9 cellular contexts compared by ENCODE assay signal in genomic region chr10:17001961-17002749, GRCh38.
DNase-seq lines count a peak whose midpoint lies in the region; ATAC-seq, FAIRE-seq and TF ChIP-seq lines count a peak whose summit lies in the region.
"Had no signal": no experiment of that assay in that cellular context is flagged by ENCODE, and none has a peak within 500 bp of the region (broad histone marks: within the 10 kb centered on the region; RNA-seq: fewer than 3 reads in every experiment).

No MANE protein-coding gene starts in this region.

- peak overlapping the region; percentile 91 for H3K27ac Mint-ChIP-seq in activated CD4-positive, alpha-beta T cell treated with anti-CD3 and anti-CD28 coated beads for 36 hours
- H3K27ac Mint-ChIP-seq in astrocyte (ENCODE audit: unreplicated experiment): peak overlapping the region; percentile 100
- no peak overlapping the region for H3K27ac Mint-ChIP-seq in memory B cell

- peaks cover 64% of the 10 kb centered on the region for H3K4me1 Mint-ChIP-seq in activated CD4-positive, alpha-beta T cell treated with anti-CD3 and anti-CD28 coated beads for 36 hours
- peaks cover 55% of the 10 kb centered on the region for H3K4me1 Mint-ChIP-seq in astrocyte (ENCODE audit: low read depth, unreplicated experiment)
- H3K4me1 Mint-ChIP-seq in memory B cell: no peaks in the 10 kb centered on the region

- POLR2A ChIA-PET in activated CD4-positive, alpha-beta T cell treated with anti-CD3 and anti-CD28 coated beads for 36 hours (lab: Charles Lee): interaction anchor here (0.5 to 2.2 kb wide), 7 partner anchors 19 to 235 kb away, joined by 3 to 13 read pairs (median 3); no protein-coding TSS in a partner anchor

- no peak overlapping the region for H2AFZ ChIP-seq in astrocyte (ENCODE audit: low read depth, low read length)

- no peak for TF ChIP-seq CTCF in astrocyte (IDR thresholded peaks at IDR 0.05; ENCODE audit: insufficient read depth, low read depth, low read length)
- TF ChIP-seq CTCF in D721Med (IDR thresholded peaks at IDR 0.05; ENCODE audit: insufficient read depth, missing control alignments): no peak

- no peaks in the 10 kb centered on the region for H3K79me2 ChIP-seq in astrocyte (ENCODE audit: insufficient read depth, low read length)

- ATAC-seq in activated CD4-positive, alpha-beta T cell treated with anti-CD3 and anti-CD28 coated beads for 36 hours: peak; percentile 62
- ATAC-seq in HG03378 (IDR thresholded peaks at IDR 0.05; ENCODE audit: unreplicated experiment): peak; percentile 73
- ATAC-seq in memory B cell (ENCODE audit: low read depth): peak; percentile 27

- FAIRE-seq in astrocyte (lab: Jason Lieb, UNC) (peak; percentile 91), D721Med (lab: Jason Lieb, UNC) (no peak)

- H3K36me3 ChIP-seq in astrocyte (ENCODE audit: insufficient read depth, low read length): no peaks in the 10 kb centered on the region

- H4K20me1 ChIP-seq in astrocyte (ENCODE audit: insufficient read depth, low read length): no peaks in the 10 kb centered on the region

- CTCF ChIA-PET in activated CD4-positive, alpha-beta T cell treated with anti-CD3 and anti-CD28 coated beads for 36 hours (lab: Charles Lee): interaction anchor here (0.7 to 1.8 kb wide), 4 partner anchors 19 to 25 kb away, joined by 3 to 6 read pairs (median 4); no protein-coding TSS in a partner anchor

- H3K9ac ChIP-seq in astrocyte (ENCODE audit: low read length): peak overlapping the region; percentile 80

- peak overlapping the region; percentile 24 for H3K4me3 Mint-ChIP-seq in activated CD4-positive, alpha-beta T cell treated with anti-CD3 and anti-CD28 coated beads for 36 hours
- H3K4me3 Mint-ChIP-seq in astrocyte (ENCODE audit: unreplicated experiment): no peak overlapping the region
- no peak overlapping the region for H3K4me3 Mint-ChIP-seq in memory B cell

- H3K27me3 ChIP-seq in astrocyte (ENCODE audit: insufficient read depth, low read length): no peaks in the 10 kb centered on the region

- intact Hi-C loops in activated CD4-positive, alpha-beta T cell treated with anti-CD3 and anti-CD28 coated beads for 36 hours (cut with DNase I, micrococcal nuclease): loop anchor here (1.0 to 2.0 kb wide), 4 partner anchors 21 to 226 kb away; partner anchors contain the start of gene VIM (in 1 of the 2)
- intact Hi-C loops in posterior cingulate gyrus (cut with DNase I): no loop called here

- H3K4me1 ChIP-seq in astrocyte (ENCODE audit: insufficient read depth, low read length): peaks cover 51% of the 10 kb centered on the region

- DNase-seq in activated CD4-positive, alpha-beta T cell treated with anti-CD3 and anti-CD28 coated beads for 36 hours: peak; percentile 34
- DNase-seq in activated CD4-positive, alpha-beta T cell treated with anti-CD3 and anti-CD28 coated beads, Interleukin-2, amount 50 U/mL, for 4 hours: no peak
- DNase-seq in astrocyte (ENCODE audit: low read depth): peak; percentile 98
- no peak for DNase-seq in memory B cell (ENCODE audit: low spot score in 2 of 2)
- DNase-seq in posterior cingulate gyrus: no peak
- no peak for DNase-seq in HPDE6-E6E7 (ENCODE audit: extremely low spot score)
- DNase-seq in D721Med (ENCODE audit: insufficient read length, low spot score): no peak

- H3K9me3 Mint-ChIP-seq in activated CD4-positive, alpha-beta T cell treated with anti-CD3 and anti-CD28 coated beads for 36 hours (ENCODE audit: low read depth): peaks cover 2% of the 10 kb centered on the region
- H3K9me3 Mint-ChIP-seq in astrocyte (ENCODE audit: unreplicated experiment) (peaks cover 18% of the 10 kb centered on the region), memory B cell (peaks cover 5% of the 10 kb centered on the region)

- peak overlapping the region; percentile 92 for H3K27ac ChIP-seq in astrocyte (ENCODE audit: low read depth, low read length)
- H3K27ac ChIP-seq: C4-2B had no signal

- H3K36me3 Mint-ChIP-seq in activated CD4-positive, alpha-beta T cell treated with anti-CD3 and anti-CD28 coated beads for 36 hours (ENCODE audit: low read depth): no peaks in the 10 kb centered on the region
- peaks cover 4% of the 10 kb centered on the region for H3K36me3 Mint-ChIP-seq in astrocyte (ENCODE audit: low read depth, unreplicated experiment)
- H3K36me3 Mint-ChIP-seq in memory B cell: no peaks in the 10 kb centered on the region

- no peak overlapping the region for H3K4me3 ChIP-seq in astrocyte (ENCODE audit: insufficient read depth, low read depth, low read length)

- H3K4me2 ChIP-seq in astrocyte (ENCODE audit: low read length): peak overlapping the region; percentile 61

- no peaks in the 10 kb centered on the region for H3K9me3 ChIP-seq in astrocyte (ENCODE audit: insufficient read depth, low read depth, low read length)

- peaks cover 12% of the 10 kb centered on the region for H3K27me3 Mint-ChIP-seq in activated CD4-positive, alpha-beta T cell treated with anti-CD3 and anti-CD28 coated beads for 36 hours
- H3K27me3 Mint-ChIP-seq in astrocyte (ENCODE audit: low read depth, unreplicated experiment): no peaks in the 10 kb centered on the region
- H3K27me3 Mint-ChIP-seq in memory B cell: peaks cover 11% of the 10 kb centered on the region

Comparison
In these comparisons a context has a peak if more than half of its experiments do, and no peak if none do; other contexts are left out.
1. DNase-seq: peak in activated CD4-positive, alpha-beta T cell treated with anti-CD3 and anti-CD28 coated beads for 36 hours (single experiment) and astrocyte (single experiment); none in activated CD4-positive, alpha-beta T cell treated with anti-CD3 and anti-CD28 coated beads, Interleukin-2, amount 50 U/mL, for 4 hours (0 of 2), memory B cell (0 of 2), posterior cingulate gyrus (0 of 10), HPDE6-E6E7 (single experiment) and D721Med (single experiment).
2. Peak in every context shown above with its lines, with median percentiles within 50 percentile points of each other: ATAC-seq.